ENCODE assay signal across 9 cellular contexts in genomic region chr13:25874907-25875306, GRCh38.
A peak's percentile ranks its signal among the peaks of the same experiment; 100 is the strongest.
DNase-seq lines count a peak whose midpoint lies in the region; ATAC-seq and TF ChIP-seq lines count a peak whose summit lies in the region.
"Had no signal": no experiment of that assay in that cellular context is flagged by ENCODE, and none has a peak within 500 bp of the region (broad histone marks: within the 10 kb centered on the region; RNA-seq: fewer than 3 reads in every experiment).

No MANE protein-coding gene starts in this region.

- peak overlapping the region; percentile 45 for H3K4me3 Mint-ChIP-seq in activated T-cell treated with anti-CD3 and anti-CD28 coated beads, Interleukin-2, amount 50 U/mL, for 24 hours

- TF ChIP-seq CTCF in ascending aorta (IDR thresholded peaks at IDR 0.05) = no peak

- H3K4me2 ChIP-seq in BLaER1 treated with 17β-estradiol and CSF1 and Interleukin-3, amounts not matched to agents 10 nM and 100 nM = peak overlapping the region in 10 of 11 experiments; percentile 13 to 59 (median 37); a peak in 11 of 22 replicates

- no peaks in the 10 kb centered on the region for H4K20me1 ChIP-seq in BLaER1 treated with 17β-estradiol and CSF1 and Interleukin-3, amounts not matched to agents 10 nM and 100 nM

- ATAC-seq in GM18907 (IDR thresholded peaks at IDR 0.05; ENCODE audit: unreplicated experiment) = no peak

- no peak overlapping the region for H3K4me3 ChIP-seq in BLaER1 treated with 17β-estradiol and CSF1 and Interleukin-3, amounts not matched to agents 10 nM and 100 nM
- H3K4me3 ChIP-seq in ascending aorta = no peak overlapping the region
- H3K4me3 ChIP-seq: colonic mucosa had no signal

- peak overlapping the region in 9 of 11 experiments; percentile 2 to 60 (median 42); a peak in 14 of 22 replicates for H3K27ac ChIP-seq in BLaER1 treated with 17β-estradiol and CSF1 and Interleukin-3, amounts not matched to agents 10 nM and 100 nM
- no peak overlapping the region for H3K27ac ChIP-seq in ascending aorta
- H3K27ac ChIP-seq: colonic mucosa had no signal

- H3K9me3 Mint-ChIP-seq in activated T-cell treated with anti-CD3 and anti-CD28 coated beads, Interleukin-2, amount 50 U/mL, for 24 hours = peaks cover 6% of the 10 kb centered on the region

- intact Hi-C loops in ascending aorta (cut with DNase I) = no loop called here

- no peaks in the 10 kb centered on the region for H3K36me3 Mint-ChIP-seq in activated T-cell treated with anti-CD3 and anti-CD28 coated beads, Interleukin-2, amount 50 U/mL, for 24 hours (ENCODE audit: low read depth)

- H3K4me1 ChIP-seq in BLaER1 treated with 17β-estradiol and CSF1 and Interleukin-3, amounts not matched to agents 10 nM and 100 nM = peaks cover 27 to 53% (median 44%) of the 10 kb centered on the region in 10 experiments
- no peaks in the 10 kb centered on the region for H3K4me1 ChIP-seq in ascending aorta
- H3K4me1 ChIP-seq: colonic mucosa had no signal

- H3K9me3 ChIP-seq in BLaER1 treated with 17β-estradiol and CSF1 and Interleukin-3, amounts not matched to agents 10 nM and 100 nM (replicated peaks in 1 of 11) = peaks cover 0 to 12% (median 7%) of the 10 kb centered on the region in 11 experiments; a peak in 6 of 22 replicates
- no peaks in the 10 kb centered on the region for H3K9me3 ChIP-seq in ascending aorta
- H3K9me3 ChIP-seq: colonic mucosa had no signal

- peak overlapping the region; percentile 85 for H3K27ac Mint-ChIP-seq in activated T-cell treated with anti-CD3 and anti-CD28 coated beads, Interleukin-2, amount 50 U/mL, for 24 hours

- H3K36me3 ChIP-seq in BLaER1 treated with 17β-estradiol and CSF1 and Interleukin-3, amounts not matched to agents 10 nM and 100 nM = no peaks in the 10 kb centered on the region
- H3K36me3 ChIP-seq in ascending aorta = no peaks in the 10 kb centered on the region
- H3K36me3 ChIP-seq: colonic mucosa had no signal

- no peak overlapping the region for H3K9ac ChIP-seq in BLaER1 treated with 17β-estradiol and CSF1 and Interleukin-3, amounts not matched to agents 10 nM and 100 nM

- H3K4me1 Mint-ChIP-seq in activated T-cell treated with anti-CD3 and anti-CD28 coated beads, Interleukin-2, amount 50 U/mL, for 24 hours (ENCODE audit: low read depth) = peaks cover 75% of the 10 kb centered on the region

- no peaks in the 10 kb centered on the region for H3K27me3 Mint-ChIP-seq in activated T-cell treated with anti-CD3 and anti-CD28 coated beads, Interleukin-2, amount 50 U/mL, for 24 hours

- peak; percentile 80 for DNase-seq in SIG-M5 treated with dmso at 0.1 percent for 504 hours (lab: John Stamatoyannopoulos, UW; ENCODE audit: unreplicated experiment)
- DNase-seq in activated T-cell treated with anti-CD3 and anti-CD28 coated beads, Interleukin-2, amount 50 U/mL, for 24 hours = peak; percentile 59
- peak; percentile 42 for DNase-seq in stimulated activated CD4-positive, alpha-beta T cell treated with anti-CD3 and anti-CD28 coated beads, Interleukin-12 subunit alpha, Interleukin-12 subunit beta, amount 100 ng/mL, for 4 hours
- no peak for DNase-seq in iPS-NIHi11 (ENCODE audit: low spot score)
- no peak for DNase-seq in GF-D8 (lab: John Stamatoyannopoulos, UW)
- no peak for DNase-seq in ascending aorta (ENCODE audit: low spot score in 2 of 2)
- DNase-seq: colonic mucosa had no signal

- no peaks in the 10 kb centered on the region for H3K27me3 ChIP-seq in BLaER1 treated with 17β-estradiol and CSF1 and Interleukin-3, amounts not matched to agents 10 nM and 100 nM
- H3K27me3 ChIP-seq in ascending aorta = no peaks in the 10 kb centered on the region
- H3K27me3 ChIP-seq: colonic mucosa had no signal

Comparison
In these comparisons a context has a peak if more than half of its experiments do, and no peak if none do; other contexts are left out.
1. H3K27ac ChIP-seq: peak in BLaER1 treated with 17β-estradiol and CSF1 and Interleukin-3, amounts not matched to agents 10 nM and 100 nM (9 of 11); none in ascending aorta (0 of 2).
2. DNase-seq: peak in SIG-M5 treated with dmso at 0.1 percent for 504 hours (single experiment), activated T-cell treated with anti-CD3 and anti-CD28 coated beads, Interleukin-2, amount 50 U/mL, for 24 hours (single experiment) and stimulated activated CD4-positive, alpha-beta T cell treated with anti-CD3 and anti-CD28 coated beads, Interleukin-12 subunit alpha, Interleukin-12 subunit beta, amount 100 ng/mL, for 4 hours (single experiment); none in iPS-NIHi11 (single experiment), GF-D8 (single experiment) and ascending aorta (0 of 2).